In the genomic region with DNA sequence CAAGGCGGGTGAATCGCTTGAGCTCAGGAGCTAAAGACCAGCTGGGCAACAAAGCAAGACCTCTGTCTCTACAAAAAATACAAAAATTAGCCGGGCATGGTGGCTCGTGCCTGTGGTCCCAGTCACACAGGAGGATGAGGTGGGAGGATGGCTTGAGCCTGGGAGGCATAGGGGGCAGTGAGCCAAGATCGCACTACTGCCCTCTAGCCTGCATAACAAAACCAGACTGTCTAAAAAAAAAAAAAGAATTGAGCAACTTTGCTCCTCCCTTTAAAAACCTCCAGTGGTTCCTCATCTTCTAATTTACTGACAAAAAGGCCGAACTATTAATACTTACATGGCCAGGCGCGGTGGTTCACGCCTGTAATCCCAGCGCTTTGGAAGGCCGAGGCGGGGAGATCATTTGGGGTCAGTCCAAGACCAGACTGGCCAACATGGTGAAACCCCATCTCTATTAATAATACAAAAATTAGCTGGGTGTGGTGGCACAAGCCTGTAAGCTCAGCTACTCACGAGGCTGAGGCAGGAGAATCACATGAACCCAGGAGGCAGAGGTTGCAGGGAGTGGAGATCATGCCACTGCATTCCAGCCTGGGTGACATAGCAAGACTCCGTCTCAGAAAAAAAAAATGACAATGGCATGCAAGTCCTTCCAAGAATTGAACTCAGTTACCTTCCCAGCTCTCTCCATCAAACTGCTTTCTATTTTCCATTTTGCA, we compare ENCODE assay signal across 8 cellular contexts. TPM values are rescaled to one million over a fixed set of nuclear protein-coding genes. Genes with fewer than 3 reads are reported as not detected.
DNase-seq lines count a peak whose midpoint lies in the region; ATAC-seq and TF ChIP-seq lines count a peak whose summit lies in the region.

No MANE protein-coding gene starts in this region.

- H3K36me3 Mint-ChIP-seq in HFFc6 (ENCODE audit: low read depth): peaks cover 40% of the 10 kb centered on the region

- H3K27ac Mint-ChIP-seq in HFFc6: peak overlapping the region; percentile 81

- H3K4me3 ChIP-seq in foreskin fibroblast (ENCODE audit: low read depth in 1 of 2, low read length in 2 of 2): no peak overlapping the region
- peak overlapping the region; percentile 12 for H3K4me3 ChIP-seq in retinal pigment epithelial cell (ENCODE audit: low read length)

- peak overlapping the region; percentile 71 for H3K4me3 Mint-ChIP-seq in HFFc6

- no peaks in the 10 kb centered on the region for H3K27me3 Mint-ChIP-seq in HFFc6 (ENCODE audit: insufficient read depth)

- no peak for ATAC-seq in GM21786 (IDR thresholded peaks at IDR 0.05; ENCODE audit: unreplicated experiment)
- ATAC-seq in GM19328 (IDR thresholded peaks at IDR 0.05; ENCODE audit: unreplicated experiment): no peak

- no peaks in the 10 kb centered on the region for H3K9me3 Mint-ChIP-seq in HFFc6

- peaks cover 46% of the 10 kb centered on the region for H3K4me1 Mint-ChIP-seq in HFFc6 (ENCODE audit: low read depth)

- peak; percentile 73 for TF ChIP-seq CTCF in HFFc6 (IDR thresholded peaks at IDR 0.05)
- peak; percentile 14 for TF ChIP-seq CTCF in foreskin fibroblast (IDR thresholded peaks at IDR 0.05; ENCODE audit: low read depth, low read length)
- peak; percentile 51 for TF ChIP-seq CTCF in retinal pigment epithelial cell (conservative IDR thresholded peaks at IDR 0.05; ENCODE audit: low read depth, low read length)

- DNase-seq in AG08396 (ENCODE audit: low spot score): peak; percentile 26
- DNase-seq in HFFc6: peak; percentile 48
- peak; percentile 18 for DNase-seq in SW480 (ENCODE audit: low spot score)
- peak; percentile 40 to 75 for DNase-seq in foreskin fibroblast
- DNase-seq in retinal pigment epithelial cell (ENCODE audit: low read depth): peak; percentile 51
- no peak for DNase-seq in activated CD4-positive, alpha-beta T cell treated with anti-CD3 and anti-CD28 coated beads for 1 hour

RNA-seq across cellular contexts. Expression of gene ACBD3, which starts 4.4 kb away (rescaled TPM):
- total RNA-seq in HFFc6 (2021; fragmentation: NEBNext Ultra II Directional; extraction: Animal tissue kit (Norgen Biotek cat#: 25700)): 10 to 100 TPM; 63.9 to 72.8 (median 70.5) TPM

RNA-seq across cellular contexts. Expression of gene MIXL1, which starts 41.3 kb away (rescaled TPM):
- total RNA-seq in HFFc6 (2021; fragmentation: NEBNext Ultra II Directional; extraction: Animal tissue kit (Norgen Biotek cat#: 25700)): under 1 TPM in 1 of 6 experiments, not detected in 5; 0.14 TPM

Comparison
In these comparisons a context has a peak if more than half of its experiments do, and no peak if none do; other contexts are left out.
1. CTCF ChIP-seq: peak in every context shown above with its lines; median percentile 73 in HFFc6; 51 in retinal pigment epithelial cell; 14 in foreskin fibroblast.